ENCODE assay signal across 28 cellular contexts in genomic region chr5:43967165-43967564, GRCh38.
"Had no signal": no experiment of that assay in that cellular context is flagged by ENCODE, and none has a peak within 500 bp of the region (broad histone marks: within the 10 kb centered on the region; RNA-seq: fewer than 3 reads in every experiment).

No MANE protein-coding gene starts in this region.

- H3K4me3 ChIP-seq: coronary artery, esophagus squamous epithelium, heart right ventricle, left ventricle myocardium inferior, lower lobe of right lung, mucosa of descending colon, right lobe of liver, smooth muscle cell, suprapubic skin, transverse colon had no signal

- H3K27me3 ChIP-seq: esophagus squamous epithelium, heart right ventricle, neutrophil, right lobe of liver, suprapubic skin, transverse colon had no signal

- H3K27ac ChIP-seq: coronary artery, esophagus squamous epithelium, heart right ventricle, left ventricle myocardium inferior, lower lobe of right lung, neutrophil, parathyroid adenoma, right lobe of liver, suprapubic skin, transverse colon had no signal

- H3K79me2 ChIP-seq: parathyroid adenoma had no signal

- FAIRE-seq: islet of Langerhans had no signal

- DNase-seq: dermis blood vessel endothelial cell; effector memory CD4-positive, alpha-beta T cell; erythroblast; esophagus squamous epithelium; foreskin melanocyte; glutamatergic neuron; heart right ventricle; hippocampal formation; left ventricle myocardium inferior; lower lobe of right lung; mucosa of descending colon; naive B cell; right lobe of liver; stimulated activated CD4-positive, alpha-beta T cell treated with anti-CD3 and anti-CD28 coated beads, Interleukin-12 subunit alpha, Interleukin-12 subunit beta, amount 100 ng/mL, for 4 hours; stimulated activated CD4-positive, alpha-beta T cell treated with anti-CD3 and anti-CD28 coated beads, Interleukin-1b, Interleukin-23, amount 100 ng/mL, for 48 hours; stimulated activated CD4-positive, alpha-beta T cell treated with anti-CD3 and anti-CD28 coated beads, Interleukin-4, amount 100 ng/mL, for 1 hour; stimulated activated CD8-positive, alpha-beta memory T cell treated with anti-CD3 and anti-CD28 coated beads, Interleukin-4, amount 100 ng/mL, for 48 hours; stimulated activated naive CD4-positive, alpha-beta T cell; stimulated activated naive CD8-positive, alpha-beta T cell treated with anti-CD3 and anti-CD28 coated beads, Interleukin-15, amount 100 ng/mL, for 72 hours; transverse colon had no signal

- ATAC-seq: heart right ventricle; left cardiac atrium; lower lobe of right lung; mucosa of descending colon; natural killer cell treated with Interleukin-12 subunit alpha and Interleukin-12 subunit beta and Interleukin-15 and Interleukin-18, amount 100 ng/mL, for 72 hours; stimulated activated naive CD8-positive, alpha-beta T cell treated with anti-CD3 and anti-CD28 coated beads, Interleukin-15, amount 100 ng/mL, for 72 hours had no signal

- H3K36me3 ChIP-seq: esophagus squamous epithelium, heart right ventricle, left ventricle myocardium inferior, lower lobe of right lung, neutrophil, right lobe of liver, suprapubic skin, transverse colon had no signal

- H3K4me1 ChIP-seq: esophagus squamous epithelium, heart right ventricle, left ventricle myocardium inferior, lower lobe of right lung, parathyroid adenoma, right lobe of liver, suprapubic skin, transverse colon had no signal

- H2AFZ ChIP-seq: parathyroid adenoma had no signal
